In genomic region chr9:112010537-112010936, GRCh38 we compare ENCODE assay signal across 19 cellular contexts.
"Had no signal": no experiment of that assay in that cellular context is flagged by ENCODE, and none has a peak within 500 bp of the region (broad histone marks: within the 10 kb centered on the region; RNA-seq: fewer than 3 reads in every experiment).

No MANE protein-coding gene starts in this region.

- H3K9ac ChIP-seq: parathyroid adenoma had no signal

- DNase-seq: activated CD4-positive, alpha-beta T cell treated with anti-CD3 and anti-CD28 coated beads for 48 hours; activated CD4-positive, alpha-beta T cell treated with anti-CD3 and anti-CD28 coated beads, Interleukin-2, amount 50 U/mL, for 48 hours; activated CD8-positive, alpha-beta memory T cell treated with anti-CD3 and anti-CD28 coated beads for 24 hours; activated gamma-delta T cell; effector memory CD4-positive, alpha-beta T cell; gastrocnemius medialis; glutamatergic neuron; midbrain; naive thymus-derived CD8-positive, alpha-beta T cell; occipital lobe; psoas muscle; stimulated activated CD4-positive, alpha-beta T cell treated with anti-CD3 and anti-CD28 coated beads, Interleukin-15, amount 100 ng/mL, for 24 hours; stimulated activated CD4-positive, alpha-beta T cell treated with anti-CD3 and anti-CD28 coated beads, Interleukin-2, amount 100 ng/mL, for 24 hours; stimulated activated naive CD4-positive, alpha-beta T cell treated with Interleukin-2 at 50 U/mL for 16 hours; testis; transverse colon had no signal

- ATAC-seq: gastrocnemius medialis; naive thymus-derived CD8-positive, alpha-beta T cell; psoas muscle had no signal

- H3K27me3 ChIP-seq: breast epithelium, gastrocnemius medialis, testis, transverse colon had no signal

- H2AFZ ChIP-seq: parathyroid adenoma had no signal

- H3K9me3 ChIP-seq: breast epithelium, gastrocnemius medialis, psoas muscle, testis, transverse colon had no signal

- FAIRE-seq: islet of Langerhans had no signal

- H3K36me3 ChIP-seq: breast epithelium, gastrocnemius medialis, transverse colon had no signal

- H3K27ac ChIP-seq: parathyroid adenoma, psoas muscle, testis had no signal

- H3K4me1 ChIP-seq: breast epithelium, parathyroid adenoma had no signal

- H3K4me3 ChIP-seq: breast epithelium, gastrocnemius medialis, psoas muscle, testis, transverse colon had no signal
